Comparison of ENCODE assay signal across 10 cellular contexts in the genomic region with DNA sequence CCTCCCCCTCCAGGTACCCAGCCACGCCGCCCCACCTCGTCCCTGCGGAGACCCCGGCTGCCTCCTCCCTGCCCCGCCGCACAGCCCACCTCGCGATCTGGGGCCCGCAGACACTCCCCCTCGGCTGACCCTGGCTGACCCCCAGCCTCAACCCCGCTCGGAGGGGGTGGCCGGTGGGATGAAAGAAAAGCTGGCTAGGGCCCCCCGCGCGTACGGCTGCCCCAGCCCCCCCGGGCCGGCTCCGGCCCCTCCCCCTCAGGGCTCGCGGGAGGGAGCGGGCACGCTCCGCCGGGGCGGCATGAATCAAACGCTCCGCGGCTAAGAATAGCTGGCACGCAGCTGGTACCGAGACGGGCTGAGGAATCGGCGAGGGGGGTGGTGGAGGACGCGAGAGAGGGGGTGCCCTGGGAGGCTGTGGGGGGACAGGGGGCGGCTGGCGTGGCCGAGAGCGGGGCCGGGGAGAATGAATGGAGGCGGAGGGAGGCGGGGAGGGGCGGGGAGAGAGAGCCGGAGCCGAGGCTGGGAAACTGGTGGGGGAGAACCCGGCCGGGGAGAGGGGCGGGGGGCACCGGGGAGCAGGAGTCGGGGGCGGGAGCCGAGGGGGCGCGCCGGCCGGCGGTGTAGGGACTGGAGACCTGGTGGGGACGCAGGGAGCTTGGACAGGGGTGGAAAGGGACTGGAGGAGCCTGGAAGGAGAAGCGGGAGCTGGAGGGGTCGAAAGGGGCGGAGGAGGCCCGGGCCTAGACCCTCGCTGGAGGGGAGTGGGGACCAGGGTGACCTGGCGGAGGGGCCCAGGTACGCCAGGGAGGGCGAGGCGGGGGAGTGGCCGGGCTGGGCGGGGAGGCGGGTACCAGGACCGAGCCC. TPM values are rescaled to one million over a fixed set of nuclear protein-coding genes. Genes with fewer than 3 reads are reported as not detected.
A peak's percentile ranks its signal among the peaks of the same experiment; 100 is the strongest.
DNase-seq lines count a peak whose midpoint lies in the region; ATAC-seq and TF ChIP-seq lines count a peak whose summit lies in the region.
"Had no signal": no experiment of that assay in that cellular context is flagged by ENCODE, and none has a peak within 500 bp of the region (broad histone marks: within the 10 kb centered on the region; RNA-seq: fewer than 3 reads in every experiment).

No MANE protein-coding gene starts in this region.

- H3K36me3 ChIP-seq in heart right ventricle (no peaks in the 10 kb centered on the region), lower lobe of right lung (no peaks in the 10 kb centered on the region), upper lobe of right lung (no peaks in the 10 kb centered on the region)

- ATAC-seq in heart right ventricle (peak in 2 of 8 donors; percentile 16 to 20), lower lobe of right lung (no peak), upper lobe of right lung (no peak)

- H3K27me3 ChIP-seq in heart right ventricle (peaks cover 0 to 92% (median 63%) of the 10 kb centered on the region in 7 donors), lower lobe of right lung (ENCODE audit: low read depth) (peaks cover 70% of the 10 kb centered on the region), upper lobe of right lung (peaks cover 27% of the 10 kb centered on the region)

- H3K4me1 ChIP-seq in heart right ventricle (peaks cover 0 to 19% (median 11%) of the 10 kb centered on the region in 9 donors), lower lobe of right lung (peaks cover 5% of the 10 kb centered on the region), upper lobe of right lung (no peaks in the 10 kb centered on the region)

- no peaks in the 10 kb centered on the region for H3K9me3 ChIP-seq in heart right ventricle
- H3K9me3 ChIP-seq in lower lobe of right lung = no peaks in the 10 kb centered on the region
- H3K9me3 ChIP-seq in upper lobe of right lung = no peaks in the 10 kb centered on the region

- intact Hi-C loops in heart right ventricle (cut with DNase I) (loop anchor here in 1 of 10 donors (5.0 kb wide), 1 partner anchor 64 kb away; no protein-coding TSS in a partner anchor), cardiac septum (cut with DNase I) (no loop called here), lower lobe of right lung (cut with DNase I) (no loop called here), upper lobe of right lung (cut with DNase I) (no loop called here)

- WGBS in heart right ventricle, 2 donors = 1 to 2% methylated on average over 38 to 74 of the region's 74 CpGs

- TF ChIP-seq CTCF in heart right ventricle (IDR thresholded peaks at IDR 0.05) (no peak), astrocyte of the cerebellum (IDR thresholded peaks at IDR 0.05; ENCODE audit: low read depth, low read length, missing control alignments) (no peak), lower lobe of right lung (IDR thresholded peaks at IDR 0.05) (no peak), upper lobe of right lung (IDR thresholded peaks at IDR 0.05) (no peak)

- no peak for DNase-seq in heart right ventricle
- DNase-seq in cardiac septum (ENCODE audit: low spot score) = no peak
- DNase-seq in astrocyte of the cerebellum (ENCODE audit: low read depth) = no peak
- no peak for DNase-seq in lower lobe of right lung
- no peak for DNase-seq in upper lobe of right lung
- DNase-seq in epidermal melanocyte (ENCODE audit: insufficient read length, low spot score) = no peak
- DNase-seq in NCI-H1694 (lab: John Stamatoyannopoulos, UW) = no peak
- DNase-seq in NCI-H2107 (lab: John Stamatoyannopoulos, UW) = no peak

- H3K4me3 ChIP-seq in heart right ventricle (peak overlapping the region in 9 of 10 donors; percentile 28 to 48 (median 40)), astrocyte of the cerebellum (ENCODE audit: low read depth, low read length) (peak overlapping the region; percentile 7), lower lobe of right lung (peak overlapping the region; percentile 27), upper lobe of right lung (peak overlapping the region; percentile 21)

- H3K27ac ChIP-seq in heart right ventricle (no peak overlapping the region), lower lobe of right lung (no peak overlapping the region), upper lobe of right lung (no peak overlapping the region)

- in situ Hi-C loops in astrocyte of the cerebellum (cut with HindIII; ENCODE audit: low sequenced_read_pairs) = no loop called here

RNA-seq across cellular contexts. Expression of a gene that starts 1.1 kb away (rescaled TPM):
- total RNA-seq in heart right ventricle (1 to 10 TPM in 2 of 10 donors, under 1 TPM in 7, not detected in 1; 0.23 to 1.5 (median 0.59) TPM), cardiac septum (1.3 TPM), lower lobe of right lung (0.71 TPM), upper lobe of right lung (0.35 TPM)
- under 1 TPM; 0.07 to 0.17 TPM for polyA plus RNA-seq in heart right ventricle

RNA-seq across cellular contexts. Expression of a gene that starts 4.7 kb away (rescaled TPM):
- total RNA-seq in heart right ventricle (10 to 100 TPM in 1 of 10 donors, 1 to 10 TPM in 9; 2.3 to 11.9 (median 3.8) TPM), cardiac septum (5.1 TPM), lower lobe of right lung (9.8 TPM), upper lobe of right lung (13.3 TPM)
- 10 to 100 TPM in 1 of 2 donors, 1 to 10 TPM in 1; 5.6 to 12.9 TPM for polyA plus RNA-seq in heart right ventricle

RNA-seq across cellular contexts. Expression of a gene that starts 51.8 kb away (rescaled TPM):
- total RNA-seq in heart right ventricle (not detected), cardiac septum (not detected), lower lobe of right lung (not detected), upper lobe of right lung (not detected)
- not detected for polyA plus RNA-seq in heart right ventricle
- total RNA-seq: liver, T-cell had no signal
- polyA plus RNA-seq: liver had no signal
